1 cellular context compared by ENCODE assay signal in the genomic region with DNA sequence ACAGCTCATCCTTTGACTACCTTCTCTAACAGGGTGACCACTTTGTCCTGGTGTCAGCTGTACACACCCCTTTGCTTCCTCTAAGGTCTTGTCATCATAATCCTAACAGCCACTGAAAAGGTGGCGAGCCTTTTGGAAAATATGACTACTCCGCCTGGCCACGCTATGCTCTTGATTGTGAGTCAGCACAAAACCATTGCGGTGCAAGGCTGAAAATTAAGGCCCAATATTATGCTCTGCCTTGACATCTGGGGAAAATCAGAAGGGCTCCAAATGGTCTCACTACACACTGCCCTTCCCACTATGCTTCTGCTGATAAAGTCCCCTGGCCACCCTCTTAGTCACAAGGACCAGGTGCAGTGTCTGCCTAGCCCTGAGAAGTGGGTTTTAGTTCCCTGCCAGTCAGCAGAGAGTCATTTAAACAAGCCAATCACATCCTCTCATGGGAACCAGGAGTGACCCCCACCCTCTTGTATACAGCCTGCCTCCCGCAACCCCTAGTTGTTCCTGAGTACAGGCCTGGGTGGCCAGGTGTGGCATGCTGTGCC.
A peak's percentile ranks its signal among the peaks of the same experiment; 100 is the strongest.
TF ChIP-seq lines count a peak whose summit lies in the region.

No MANE protein-coding gene starts in this region.

TF ChIP-seq in GM12878, 131 proteins besides CTCF, POLR2A, EP300 and RAD21:
- no peak for TF ChIP-seq HDAC6 (IDR thresholded peaks at IDR 0.05; ENCODE audit: unreplicated experiment)
- TF ChIP-seq JUNB (IDR thresholded peaks at IDR 0.05): peak; percentile 66
- TF ChIP-seq CBFB (IDR thresholded peaks at IDR 0.05; ENCODE audit: low read depth): peak; percentile 19; the same call in 1 of the 2 replicates
- no peak for TF ChIP-seq PAX5 (IDR thresholded peaks at IDR 0.05; ENCODE audit: borderline replicate concordance, low read depth, low read length)
- TF ChIP-seq FOXM1 (IDR thresholded peaks at IDR 0.05; ENCODE audit: low read depth, low read length): peak; percentile 43; the same call in 1 of the 2 replicates
- 0 out of 2 replicates have a peak, but pooled peaks have one; percentile 26 for TF ChIP-seq CREB1 (IDR thresholded peaks at IDR 0.05; ENCODE audit: low read depth)
- TF ChIP-seq POLR2AphosphoS5 (IDR thresholded peaks at IDR 0.05; ENCODE audit: low read length): no peak
- peak; percentile 80 for TF ChIP-seq RUNX3 (IDR thresholded peaks at IDR 0.05; ENCODE audit: low read length)
- TF ChIP-seq FOXK2 (IDR thresholded peaks at IDR 0.05): no peak
- peak; percentile 56; the same call in 1 of the 2 replicates for TF ChIP-seq CREM (IDR thresholded peaks at IDR 0.05; ENCODE audit: low read depth)
- no peak for TF ChIP-seq SMARCA5 (IDR thresholded peaks at IDR 0.05)
- peak; percentile 33; the same call in 1 of the 2 replicates for TF ChIP-seq NFIC (IDR thresholded peaks at IDR 0.05; ENCODE audit: low read depth, low read length)
- TF ChIP-seq EED (IDR thresholded peaks at IDR 0.05; ENCODE audit: low read depth): peak; percentile 82
- 0 out of 2 replicates have a peak, but pooled peaks have one; percentile 41 for TF ChIP-seq TCF12 (IDR thresholded peaks at IDR 0.05; ENCODE audit: low read depth, low read length)
TF ChIP-seq in GM12878: peak in this region for 9.
